32 cellular contexts compared by ENCODE assay signal in the genomic region with DNA sequence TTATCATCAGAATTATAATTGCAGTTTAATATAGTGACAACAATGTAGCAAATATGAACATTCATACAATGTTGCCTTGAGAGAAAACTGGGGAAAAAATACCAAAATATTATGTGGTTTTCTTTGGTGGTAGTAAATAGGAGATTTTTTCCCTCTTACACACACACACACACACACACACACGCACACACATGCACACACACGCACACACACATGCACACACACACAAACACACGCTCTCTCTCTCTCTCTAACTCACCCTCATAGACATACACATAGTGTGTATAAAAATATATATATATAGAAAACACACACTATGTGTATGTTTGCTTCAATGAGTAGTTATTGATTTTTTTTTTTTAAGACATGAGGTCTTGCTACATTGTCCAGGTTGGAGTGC.
"Had no signal": no experiment of that assay in that cellular context is flagged by ENCODE, and none has a peak within 500 bp of the region (broad histone marks: within the 10 kb centered on the region; RNA-seq: fewer than 3 reads in every experiment).

No MANE protein-coding gene starts in this region.

- H3K36me3 ChIP-seq: adrenal gland, ascending aorta, brain microvascular endothelial cell, breast epithelium, cardiac muscle cell had no signal

- H3K27ac ChIP-seq: adrenal gland, ascending aorta, body of pancreas, brain microvascular endothelial cell, breast epithelium, cardiac muscle cell had no signal

- FAIRE-seq: astrocyte, bronchial epithelial cell had no signal

- H3K4me1 ChIP-seq: adrenal gland, ascending aorta, body of pancreas, breast epithelium had no signal

- DNase-seq: activated effector memory CD4-positive, alpha-beta T cell treated with anti-CD3 and anti-CD28 coated beads, Interleukin-2, amount 50 U/mL, for 16 hours; activated effector memory CD4-positive, alpha-beta T cell treated with Interleukin-2 at 50 U/mL for 16 hours; activated gamma-delta T cell; activated gamma-delta T cell treated with Interleukin-2 at 50 U/mL for 16 hours; activated naive CD4-positive, alpha-beta T cell; activated naive CD4-positive, alpha-beta T cell treated with anti-CD3 and anti-CD28 coated beads for 36 hours; activated naive CD4-positive, alpha-beta T cell treated with anti-CD3 and anti-CD28 coated beads, Interleukin-2, amount 10 ng/mL, durations not matched to agents 7 days and 5 days; activated naive CD4-positive, alpha-beta T cell treated with anti-CD3 and anti-CD28 coated beads, Interleukin-2, amount 50 U/mL, for 16 hours; activated naive CD4-positive, alpha-beta T cell treated with Interleukin-2 at 50 U/mL for 16 hours; activated naive CD8-positive, alpha-beta T cell treated with anti-CD3 and anti-CD28 coated beads for 36 hours; activated naive CD8-positive, alpha-beta T cell treated with anti-CD3 and anti-CD28 coated beads, Interleukin-2, amount 10 ng/mL, durations not matched to agents 7 days and 5 days; activated naive CD8-positive, alpha-beta T cell treated with anti-CD3 and anti-CD28 coated beads, Interleukin-2, amount 50 U/mL, for 24 hours; activated T-cell treated with anti-CD3 and anti-CD28 coated beads, Interleukin-2, amount 50 U/mL, for 4 hours; activated T-cell treated with anti-CD3 and anti-CD28 coated beads, Interleukin-2, amount 50 U/mL, for 48 hours; activated T-cell treated with anti-CD3 and anti-CD28 coated beads, Interleukin-2, amount 50 U/mL, for 72 hours; adrenal gland; amniotic stem cell; amygdala; anterior cingulate cortex; aorta; body of pancreas; brain microvascular endothelial cell; caudate nucleus; central memory CD4-positive, alpha-beta T cell; cerebellar nuclear complex had no signal

- H3K4me3 ChIP-seq: adrenal gland, ascending aorta, body of pancreas, breast epithelium, cardiac muscle cell had no signal

- H3K9me3 ChIP-seq: adrenal gland, ascending aorta, body of pancreas, breast epithelium had no signal

- ATAC-seq: activated naive CD4-positive, alpha-beta T cell treated with anti-CD3 and anti-CD28 coated beads, Interleukin-2, amount 50 U/mL, for 72 hours; activated naive CD8-positive, alpha-beta T cell treated with anti-CD3 and anti-CD28 coated beads, Interleukin-2, amount 50 U/mL, for 24 hours; activated T-cell treated with anti-CD3 and anti-CD28 coated beads, Interleukin-2, amount 50 U/mL, for 4 hours; activated T-cell treated with anti-CD3 and anti-CD28 coated beads, Interleukin-2, amount 50 U/mL, for 72 hours; activated T-helper 17 cell treated with anti-CD3 and anti-CD28 coated beads, Interleukin-2, amount 50 U/mL, for 72 hours; body of pancreas had no signal
